1 cellular context compared by ENCODE assay signal in genomic region chr6:37222992-37223391, GRCh38.
TF ChIP-seq lines count a peak whose summit lies in the region.

No MANE protein-coding gene starts in this region.

TF ChIP-seq in K562, 482 proteins besides CTCF, POLR2A, EP300 and RAD21 (continued from another document):
- TF ChIP-seq DPF2 (IDR thresholded peaks at IDR 0.05): 0 out of 2 replicates have a peak, but pooled peaks have one; percentile 25
- TF ChIP-seq LEF1 (IDR thresholded peaks at IDR 0.05): 0 out of 2 replicates have a peak, but pooled peaks have one; percentile 24
- peak; percentile 59; the same call in 1 of the 2 replicates for TF ChIP-seq ZBTB40 (IDR thresholded peaks at IDR 0.05)
- no peak for TF ChIP-seq ZBTB40 (CRISPR knock-in tag; IDR thresholded peaks at IDR 0.05)
- TF ChIP-seq ZNF316 (IDR thresholded peaks at IDR 0.05): peak; percentile 51
- TF ChIP-seq ARHGAP35 (IDR thresholded peaks at IDR 0.05; ENCODE audit: partially characterized antibody): peak; percentile 47
- peak; percentile 38; the same call in 1 of the 2 replicates for TF ChIP-seq SMARCA4 (IDR thresholded peaks at IDR 0.05)
- TF ChIP-seq C11orf30 (IDR thresholded peaks at IDR 0.05; ENCODE audit: low read depth): peak; percentile 44; the same call in 1 of the 2 replicates
- peak in 1 of 2 experiments; percentile 72; a peak in 1 of 4 replicates for TF ChIP-seq CSDE1 (IDR thresholded peaks at IDR 0.05)
- TF ChIP-seq POLR2AphosphoS5 (IDR thresholded peaks at IDR 0.05; ENCODE audit: control insufficient read depth, insufficient read depth, low read depth, low read length): no peak
- TF ChIP-seq ASH1L (IDR thresholded peaks at IDR 0.05; ENCODE audit: borderline replicate concordance, low read depth, partially characterized antibody): peak; percentile 29
- TF ChIP-seq LARP7 (IDR thresholded peaks at IDR 0.05): peak; percentile 57; the same call in 1 of the 2 replicates
- TF ChIP-seq PTRF (tag; IDR thresholded peaks at IDR 0.05): no peak
- 0 out of 2 replicates have a peak, but pooled peaks have one; percentile 7 for TF ChIP-seq MTA2 (IDR thresholded peaks at IDR 0.05; ENCODE audit: low read depth)
- TF ChIP-seq GATAD2B (IDR thresholded peaks at IDR 0.05; ENCODE audit: borderline replicate concordance): no peak
- TF ChIP-seq NCOA4 (IDR thresholded peaks at IDR 0.05; ENCODE audit: partially characterized antibody): peak; percentile 62
- TF ChIP-seq MLLT1 (IDR thresholded peaks at IDR 0.05): peak in 1 of 2 experiments; percentile 20; a peak in 1 of 4 replicates
- 0 out of 2 replicates have a peak, but pooled peaks have one; percentile 21 for TF ChIP-seq ARID2 (IDR thresholded peaks at IDR 0.05)
- peak; percentile 36; the same call in 1 of the 2 replicates for TF ChIP-seq KAT8 (IDR thresholded peaks at IDR 0.05; ENCODE audit: low read depth)
- no peak for TF ChIP-seq ZNF436 (CRISPR knock-in tag; IDR thresholded peaks at IDR 0.05)
- TF ChIP-seq HNRNPH1 (optimal IDR thresholded peaks at IDR 0.05; ENCODE audit: low read depth, low read length): no peak
- peak; percentile 92 for TF ChIP-seq ZNF512 (tag; IDR thresholded peaks at IDR 0.05)
- 0 out of 2 replicates have a peak, but pooled peaks have one; percentile 21 for TF ChIP-seq SMARCA5 (IDR thresholded peaks at IDR 0.05)
- TF ChIP-seq HLTF (IDR thresholded peaks at IDR 0.05): 0 out of 2 replicates have a peak, but pooled peaks have one; percentile 19
- TF ChIP-seq SNIP1 (IDR thresholded peaks at IDR 0.05; ENCODE audit: low read depth): 0 out of 2 replicates have a peak, but pooled peaks have one; percentile 30
- 0 out of 2 replicates have a peak, but pooled peaks have one; percentile 35 for TF ChIP-seq KHSRP (IDR thresholded peaks at IDR 0.05)
- no peak for TF ChIP-seq ETS1 (conservative IDR thresholded peaks at IDR 0.05; ENCODE audit: control insufficient read depth, low read depth, low read length)
- TF ChIP-seq NFATC3 (IDR thresholded peaks at IDR 0.05): peak; percentile 67; the same call in 1 of the 2 replicates
